ENCODE assay signal across 16 cellular contexts in genomic region chr20:8518878-8519277, GRCh38.
"Had no signal": no experiment of that assay in that cellular context is flagged by ENCODE, and none has a peak within 500 bp of the region (broad histone marks: within the 10 kb centered on the region; RNA-seq: fewer than 3 reads in every experiment).

No MANE protein-coding gene starts in this region.

- H3K4me3 ChIP-seq: dorsolateral prefrontal cortex, left ventricle myocardium inferior, suprapubic skin had no signal

- H3K4me1 Mint-ChIP-seq: activated naive CD8-positive, alpha-beta T cell treated with anti-CD3 and anti-CD28 coated beads for 36 hours had no signal

- H3K27ac ChIP-seq: dorsolateral prefrontal cortex, left ventricle myocardium inferior, parathyroid adenoma, suprapubic skin had no signal

- ATAC-seq: activated T-cell treated with anti-CD3 and anti-CD28 coated beads, Interleukin-2, amount 50 U/mL, for 72 hours; stimulated activated naive CD8-positive, alpha-beta T cell treated with anti-CD3 and anti-CD28 coated beads, Interleukin-15, Interleukin-2, amounts not matched to agents 100 U/mL and 50 U/mL, for 24 hours had no signal

- H3K4me3 Mint-ChIP-seq: activated CD4-positive, alpha-beta memory T cell treated with anti-CD3 and anti-CD28 coated beads for 36 hours; activated naive CD8-positive, alpha-beta T cell treated with anti-CD3 and anti-CD28 coated beads for 36 hours; activated T-cell treated with anti-CD3 and anti-CD28 coated beads, Interleukin-2, amount 50 U/mL, for 72 hours; type B pancreatic cell had no signal

- H3K9me3 ChIP-seq: left ventricle myocardium inferior, suprapubic skin had no signal

- H3K27ac Mint-ChIP-seq: activated CD4-positive, alpha-beta memory T cell treated with anti-CD3 and anti-CD28 coated beads for 36 hours; activated naive CD8-positive, alpha-beta T cell treated with anti-CD3 and anti-CD28 coated beads for 36 hours; activated T-cell treated with anti-CD3 and anti-CD28 coated beads, Interleukin-2, amount 50 U/mL, for 72 hours; type B pancreatic cell had no signal

- H3K27me3 Mint-ChIP-seq: activated CD4-positive, alpha-beta memory T cell treated with anti-CD3 and anti-CD28 coated beads for 36 hours; activated naive CD8-positive, alpha-beta T cell treated with anti-CD3 and anti-CD28 coated beads for 36 hours; type B pancreatic cell had no signal

- H2AFZ ChIP-seq: parathyroid adenoma had no signal

- H3K27me3 ChIP-seq: dorsolateral prefrontal cortex, suprapubic skin had no signal

- H3K36me3 ChIP-seq: left ventricle myocardium inferior, suprapubic skin had no signal

- H3K79me2 ChIP-seq: parathyroid adenoma had no signal

- DNase-seq: activated CD4-positive, alpha-beta memory T cell treated with anti-CD3 and anti-CD28 coated beads for 36 hours; activated CD4-positive, CD25-positive, alpha-beta regulatory T cell treated with anti-CD3 and anti-CD28 coated beads, Interleukin-2, amount 50 U/mL, for 72 hours; activated gamma-delta T cell treated with Interleukin-2 at 50 U/mL for 16 hours; activated naive CD8-positive, alpha-beta T cell treated with anti-CD3 and anti-CD28 coated beads for 36 hours; activated T-cell treated with anti-CD3 and anti-CD28 coated beads, Interleukin-2, amount 50 U/mL, for 72 hours; anterior cingulate cortex; dorsolateral prefrontal cortex; foreskin melanocyte; kidney; left ventricle myocardium inferior; stimulated activated CD4-positive, alpha-beta T cell treated with anti-CD3 and anti-CD28 coated beads, Interleukin-2, amount 100 ng/mL, for 48 hours; stimulated activated naive CD8-positive, alpha-beta T cell treated with anti-CD3 and anti-CD28 coated beads, Interleukin-15, Interleukin-2, amounts not matched to agents 100 U/mL and 50 U/mL, for 24 hours; T-helper 2 cell had no signal

- H3K36me3 Mint-ChIP-seq: activated CD4-positive, alpha-beta memory T cell treated with anti-CD3 and anti-CD28 coated beads for 36 hours; activated naive CD8-positive, alpha-beta T cell treated with anti-CD3 and anti-CD28 coated beads for 36 hours; type B pancreatic cell had no signal

- H3K9me3 Mint-ChIP-seq: activated CD4-positive, alpha-beta memory T cell treated with anti-CD3 and anti-CD28 coated beads for 36 hours; type B pancreatic cell had no signal

- H3K9ac ChIP-seq: parathyroid adenoma had no signal

- H3K4me1 ChIP-seq: parathyroid adenoma, suprapubic skin had no signal
